In the genomic region with DNA sequence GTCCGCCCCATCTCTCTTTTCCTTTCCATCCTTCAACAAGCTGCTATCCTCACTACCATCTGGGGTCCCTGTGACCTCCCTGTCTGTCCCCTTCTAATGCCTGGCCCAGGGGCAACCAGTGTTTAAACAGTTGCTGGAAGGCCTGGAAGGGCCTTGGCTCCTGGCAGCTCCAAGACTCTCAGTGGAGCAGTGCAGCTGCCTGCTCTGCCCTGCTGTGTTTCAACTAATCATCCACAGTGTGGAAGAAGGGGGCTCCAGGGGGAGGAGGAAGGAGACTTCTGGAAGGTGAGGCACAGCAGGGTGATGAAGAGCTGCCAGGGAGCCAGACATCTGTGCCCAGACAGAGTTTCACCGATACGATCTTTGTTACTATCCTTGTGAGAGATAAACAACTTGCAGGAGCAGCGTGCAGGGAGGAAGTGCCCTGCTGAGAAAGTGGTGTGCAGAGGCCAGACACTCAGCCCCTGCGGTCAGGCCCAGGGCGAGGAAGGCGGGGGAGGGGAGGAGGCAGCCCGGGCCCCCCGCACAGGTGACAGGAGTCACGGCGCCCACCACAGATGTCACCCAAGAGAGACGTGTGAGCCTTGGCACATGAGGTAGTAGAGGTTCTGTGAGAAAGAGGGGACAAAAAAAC, we compare ENCODE assay signal across 11 cellular contexts.
A peak's percentile ranks its signal among the peaks of the same experiment; 100 is the strongest.
DNase-seq lines count a peak whose midpoint lies in the region; ATAC-seq and FAIRE-seq lines count a peak whose summit lies in the region.
"Had no signal": no experiment of that assay in that cellular context is flagged by ENCODE, and none has a peak within 500 bp of the region (broad histone marks: within the 10 kb centered on the region; RNA-seq: fewer than 3 reads in every experiment).

No MANE protein-coding gene starts in this region.

- no peak for ATAC-seq in GM19452 (IDR thresholded peaks at IDR 0.05; ENCODE audit: unreplicated experiment)

- H3K27ac Mint-ChIP-seq in activated naive CD8-positive, alpha-beta T cell treated with anti-CD3 and anti-CD28 coated beads for 36 hours = peak overlapping the region; percentile 91
- H3K27ac Mint-ChIP-seq: naive B cell had no signal

- in situ Hi-C loops in KBM-7 (cut with MboI; ENCODE audit: low pct_unique_long_range_greater_than_20kb, low sequenced_read_pairs) = no loop called here

- no peak for FAIRE-seq in frontal cortex (lab: Jason Lieb, UNC)

- H3K4me3 Mint-ChIP-seq in activated naive CD8-positive, alpha-beta T cell treated with anti-CD3 and anti-CD28 coated beads for 36 hours = peak overlapping the region; percentile 65
- H3K4me3 Mint-ChIP-seq: naive B cell had no signal

- peaks cover 3% of the 10 kb centered on the region for H3K36me3 Mint-ChIP-seq in activated naive CD8-positive, alpha-beta T cell treated with anti-CD3 and anti-CD28 coated beads for 36 hours
- H3K36me3 Mint-ChIP-seq: naive B cell had no signal

- no peaks in the 10 kb centered on the region for H3K27me3 Mint-ChIP-seq in activated naive CD8-positive, alpha-beta T cell treated with anti-CD3 and anti-CD28 coated beads for 36 hours

- H3K9me3 Mint-ChIP-seq in activated naive CD8-positive, alpha-beta T cell treated with anti-CD3 and anti-CD28 coated beads for 36 hours = peaks cover 1% of the 10 kb centered on the region

- H3K4me1 Mint-ChIP-seq in activated naive CD8-positive, alpha-beta T cell treated with anti-CD3 and anti-CD28 coated beads for 36 hours = peaks cover 77% of the 10 kb centered on the region
- H3K4me1 Mint-ChIP-seq: naive B cell had no signal

- DNase-seq in KBM-7 (peak; percentile 73), kidney tubule cell (ENCODE audit: low spot score) (no peak), NCI-H82 (lab: John Stamatoyannopoulos, UW) (no peak), frontal cortex (ENCODE audit: low spot score in 2 of 2) (no peak)
- DNase-seq in activated CD4-positive, alpha-beta T cell treated with anti-CD3 and anti-CD28 coated beads, Interleukin-2, amount 50 U/mL, for 4 hours = peak; percentile 33 to 34
- peak; percentile 50 for DNase-seq in activated naive CD8-positive, alpha-beta T cell treated with anti-CD3 and anti-CD28 coated beads for 36 hours
- DNase-seq in stimulated activated CD4-positive, alpha-beta T cell treated with anti-CD3 and anti-CD28 coated beads, Interleukin-4, amount 100 ng/mL, for 1 hour = peak; percentile 46
- DNase-seq: Kasumi-1, naive B cell, NCI-H774 had no signal

Comparison
In these comparisons a context has a peak if more than half of its experiments do, and no peak if none do; other contexts are left out.
1. DNase-seq: peak in KBM-7 (single experiment), activated CD4-positive, alpha-beta T cell treated with anti-CD3 and anti-CD28 coated beads, Interleukin-2, amount 50 U/mL, for 4 hours (2 of 2), activated naive CD8-positive, alpha-beta T cell treated with anti-CD3 and anti-CD28 coated beads for 36 hours (single experiment) and stimulated activated CD4-positive, alpha-beta T cell treated with anti-CD3 and anti-CD28 coated beads, Interleukin-4, amount 100 ng/mL, for 1 hour (single experiment); none in kidney tubule cell (single experiment), NCI-H82 (single experiment) and frontal cortex (0 of 2).